Comparison of ENCODE assay signal across 8 cellular contexts in genomic region chr5:145887976-145888574, GRCh38. TPM values are rescaled to one million over a fixed set of nuclear protein-coding genes. Genes with fewer than 3 reads are reported as not detected.
DNase-seq lines count a peak whose midpoint lies in the region; ATAC-seq and TF ChIP-seq lines count a peak whose summit lies in the region.

No MANE protein-coding gene starts in this region.

- no peaks in the 10 kb centered on the region for H3K36me3 ChIP-seq in psoas muscle (ENCODE audit: insufficient read depth in 1 of 2, low read depth in 1 of 2)

- DNase-seq in DMS114 treated with DMSO at 0.1 percent for 48 hours (lab: John Stamatoyannopoulos, UW; ENCODE audit: unreplicated experiment): peak; percentile 22
- DNase-seq in HFFc6: peak; percentile 48
- DNase-seq in RPMI8226: peak; percentile 50
- peak; percentile 69 for DNase-seq in fibroblast of pulmonary artery (ENCODE audit: low read depth)
- no peak for DNase-seq in psoas muscle
- no peak for DNase-seq in T-helper 1 cell
- no peak for DNase-seq in dedifferentiated amniotic fluid mesenchymal stem cell (ENCODE audit: extremely low spot score)

- no peaks in the 10 kb centered on the region for H3K4me1 ChIP-seq in psoas muscle

- H3K4me3 ChIP-seq in fibroblast of pulmonary artery (replicated peaks; ENCODE audit: low read depth, low read length) (no peak overlapping the region), psoas muscle (no peak overlapping the region)

- H3K27me3 ChIP-seq in psoas muscle (ENCODE audit: insufficient read depth in 3 of 3, low read length in 2 of 3): no peaks in the 10 kb centered on the region

- peaks cover 6% of the 10 kb centered on the region; the same call in 1 of the 2 replicates for H3K9me3 Mint-ChIP-seq in HFFc6

- peak; percentile 82 for TF ChIP-seq CTCF in HFFc6 (IDR thresholded peaks at IDR 0.05)
- peak; percentile 96 for TF ChIP-seq CTCF in fibroblast of pulmonary artery (IDR thresholded peaks at IDR 0.05; ENCODE audit: low read length, missing control alignments)
- peak; percentile 38 for TF ChIP-seq CTCF in psoas muscle (IDR thresholded peaks at IDR 0.05)

- H3K36me3 Mint-ChIP-seq in HFFc6 (ENCODE audit: low read depth): 0 out of 2 replicates have a peak, but pooled peaks cover 6% of the 10 kb centered on the region

- H3K9me3 ChIP-seq in psoas muscle: peaks cover 4% of the 10 kb centered on the region

- H3K27me3 Mint-ChIP-seq in HFFc6 (ENCODE audit: insufficient read depth): peaks cover 4% of the 10 kb centered on the region

- H3K4me3 Mint-ChIP-seq in HFFc6: no peak overlapping the region

- H3K4me1 Mint-ChIP-seq in HFFc6 (ENCODE audit: low read depth): 0 out of 2 replicates have a peak, but pooled peaks cover 5% of the 10 kb centered on the region

- H3K27ac ChIP-seq in psoas muscle: no peak overlapping the region

- 70 to 75% (median 75%) methylated on average over 5 of the region's 5 CpGs for WGBS in psoas muscle, 3 donors

- intact Hi-C loops in psoas muscle (cut with DNase I): no loop called here

- peak in 1 of 4 donors; percentile 56 for ATAC-seq in psoas muscle
- ATAC-seq in activated CD4-positive, CD25-positive, alpha-beta regulatory T cell treated with anti-CD3 and anti-CD28 coated beads, Interleukin-2, amount 50 U/mL, for 24 hours: no peak

- no peak overlapping the region for H3K27ac Mint-ChIP-seq in HFFc6

RNA-seq across cellular contexts. Expression of gene GRXCR2, which starts 15.3 kb away (rescaled TPM):
- total RNA-seq in HFFc6 (2021; fragmentation: NEBNext Ultra II Directional; extraction: Animal tissue kit (Norgen Biotek cat#: 25700)): not detected
- total RNA-seq in psoas muscle: not detected
- not detected for polyA plus RNA-seq in psoas muscle

RNA-seq across cellular contexts. Expression of gene SH3RF2, which starts 48.3 kb away (rescaled TPM):
- 1 to 10 TPM in 2 of 6 experiments, under 1 TPM in 4; 0.43 to 1.7 (median 0.66) TPM for total RNA-seq in HFFc6 (2021; fragmentation: NEBNext Ultra II Directional; extraction: Animal tissue kit (Norgen Biotek cat#: 25700))
- 10 to 100 TPM; 23.5 to 64.1 (median 38.2) TPM for total RNA-seq in psoas muscle
- 10 to 100 TPM in 2 of 3 donors, 1 to 10 TPM in 1; 1.1 to 24.3 (median 14.9) TPM for polyA plus RNA-seq in psoas muscle

RNA-seq across cellular contexts. Expression of gene PRELID2, which starts 52.9 kb away (rescaled TPM):
- 1 to 10 TPM; 3.6 to 8.8 (median 6.4) TPM for total RNA-seq in HFFc6 (2021; fragmentation: NEBNext Ultra II Directional; extraction: Animal tissue kit (Norgen Biotek cat#: 25700))
- 1 to 10 TPM; 1.3 to 3.0 (median 2.0) TPM for total RNA-seq in psoas muscle
- polyA plus RNA-seq in psoas muscle: under 1 TPM; 0.39 to 0.65 (median 0.39) TPM

Comparison
In these comparisons a context has a peak if more than half of its experiments do, and no peak if none do; other contexts are left out.
1. DNase-seq: peak in DMS114 treated with DMSO at 0.1 percent for 48 hours (single experiment), HFFc6 (single experiment), RPMI8226 (single experiment) and fibroblast of pulmonary artery (single experiment); none in psoas muscle (0 of 2), T-helper 1 cell (0 of 5) and dedifferentiated amniotic fluid mesenchymal stem cell (single experiment).
2. CTCF ChIP-seq: peak in every context shown above with its lines; median percentile 96 in fibroblast of pulmonary artery; 82 in HFFc6; 38 in psoas muscle.
3. RNA of gene SH3RF2, which starts 48.3 kb away (total RNA-seq): 23.5 to 64.1 TPM in psoas muscle; 0.43 to 1.7 TPM in HFFc6; every median in the first group is over 4 times any median in the second.